Comparison of ENCODE assay signal across 11 cellular contexts in genomic region chr2:136376211-136376610, GRCh38.
DNase-seq lines count a peak whose midpoint lies in the region; FAIRE-seq and TF ChIP-seq lines count a peak whose summit lies in the region.
"Had no signal": no experiment of that assay in that cellular context is flagged by ENCODE, and none has a peak within 500 bp of the region (broad histone marks: within the 10 kb centered on the region; RNA-seq: fewer than 3 reads in every experiment).

No MANE protein-coding gene starts in this region.

- peak overlapping the region in 5 of 11 experiments; percentile 44 to 57 (median 48); a peak in 9 of 22 replicates for H3K9ac ChIP-seq in BLaER1 treated with 17β-estradiol and CSF1 and Interleukin-3, amounts not matched to agents 10 nM and 100 nM
- no peak overlapping the region for H3K9ac ChIP-seq in keratinocyte (ENCODE audit: control insufficient read depth, extremely low read depth, insufficient read depth, low read length)

- no peaks in the 10 kb centered on the region for H3K36me3 Mint-ChIP-seq in activated CD4-positive, alpha-beta memory T cell treated with anti-CD3 and anti-CD28 coated beads for 36 hours

- H3K4me2 ChIP-seq in BLaER1 treated with 17β-estradiol and CSF1 and Interleukin-3, amounts not matched to agents 10 nM and 100 nM = peak overlapping the region; percentile 46 to 82 (median 71)
- no peak overlapping the region for H3K4me2 ChIP-seq in keratinocyte (ENCODE audit: control insufficient read depth, extremely low read depth, insufficient read depth, low read depth, low read length)

- no peaks in the 10 kb centered on the region for H3K79me2 ChIP-seq in keratinocyte (ENCODE audit: control insufficient read depth, insufficient read depth, low read length)

- dilution Hi-C loops in keratinocyte (cut with MboI; ENCODE audit: extremely low pct_ligation_motif_present, low sequenced_read_pairs) = no loop called here

- no peaks in the 10 kb centered on the region for H3K9me3 Mint-ChIP-seq in activated CD4-positive, alpha-beta memory T cell treated with anti-CD3 and anti-CD28 coated beads for 36 hours

- H3K27ac ChIP-seq in BLaER1 treated with 17β-estradiol and CSF1 and Interleukin-3, amounts not matched to agents 10 nM and 100 nM = peak overlapping the region in 9 of 11 experiments; percentile 52 to 95 (median 58); a peak in 18 of 22 replicates
- H3K27ac ChIP-seq in keratinocyte (ENCODE audit: control insufficient read depth, insufficient read depth, low read length) = no peak overlapping the region
- no peak overlapping the region for H3K27ac ChIP-seq in small intestine (ENCODE audit: low read depth in 1 of 2, low read length in 1 of 2)
- H3K27ac ChIP-seq: right atrium auricular region had no signal

- H4K20me1 ChIP-seq in BLaER1 treated with 17β-estradiol and CSF1 and Interleukin-3, amounts not matched to agents 10 nM and 100 nM = no peaks in the 10 kb centered on the region
- no peaks in the 10 kb centered on the region for H4K20me1 ChIP-seq in keratinocyte (ENCODE audit: control insufficient read depth, extremely low read depth, insufficient read depth, low read length)

- H3K27me3 Mint-ChIP-seq in activated CD4-positive, alpha-beta memory T cell treated with anti-CD3 and anti-CD28 coated beads for 36 hours = no peaks in the 10 kb centered on the region

- TF ChIP-seq CTCF in keratinocyte (optimal IDR thresholded peaks at IDR 0.05 in 1 of 3, IDR thresholded peaks at IDR 0.05 in 1 of 3, conservative IDR thresholded peaks at IDR 0.05 in 1 of 3; ENCODE audit: extremely low read depth in 1 of 3, insufficient read depth in 2 of 3, low read length in 3 of 3) (no peak), GM20000 (IDR thresholded peaks at IDR 0.05; ENCODE audit: extremely low read depth, missing control alignments) (no peak)

- no peaks in the 10 kb centered on the region for H3K36me3 ChIP-seq in BLaER1 treated with 17β-estradiol and CSF1 and Interleukin-3, amounts not matched to agents 10 nM and 100 nM
- H3K36me3 ChIP-seq in keratinocyte (ENCODE audit: control insufficient read depth in 2 of 2, extremely low read depth in 1 of 2, insufficient read depth in 2 of 2, low read length in 2 of 2) (no peaks in the 10 kb centered on the region), small intestine (ENCODE audit: control insufficient read depth in 2 of 2, insufficient read depth in 2 of 2, low read length in 2 of 2) (no peaks in the 10 kb centered on the region)
- H3K36me3 ChIP-seq: right atrium auricular region had no signal

- CTCF ChIA-PET in activated CD4-positive, alpha-beta memory T cell treated with anti-CD3 and anti-CD28 coated beads for 36 hours (lab: Charles Lee) = interaction anchor here (0.6 to 3.4 kb wide), 15 partner anchors 7 to 579 kb away, joined by 3 to 35 read pairs (median 3); partner anchors contain the start of gene MCM6

- no peak overlapping the region for H3K4me3 Mint-ChIP-seq in activated CD4-positive, alpha-beta memory T cell treated with anti-CD3 and anti-CD28 coated beads for 36 hours

- H3K9me1 ChIP-seq in keratinocyte (ENCODE audit: control insufficient read depth, extremely low read depth, insufficient read depth, low read length) = no peaks in the 10 kb centered on the region

- no peaks in the 10 kb centered on the region for H3K27me3 ChIP-seq in BLaER1 treated with 17β-estradiol and CSF1 and Interleukin-3, amounts not matched to agents 10 nM and 100 nM
- H3K27me3 ChIP-seq in keratinocyte (ENCODE audit: control insufficient read depth, extremely low read depth, insufficient read depth, low read length) (no peaks in the 10 kb centered on the region), small intestine (ENCODE audit: control insufficient read depth in 2 of 2, insufficient read depth in 2 of 2, low read length in 2 of 2) (no peaks in the 10 kb centered on the region)
- H3K27me3 ChIP-seq: right atrium auricular region had no signal

- peaks cover 0 to 8% (median 0%) of the 10 kb centered on the region in 11 experiments; a peak in 2 of 22 replicates for H3K9me3 ChIP-seq in BLaER1 treated with 17β-estradiol and CSF1 and Interleukin-3, amounts not matched to agents 10 nM and 100 nM (replicated peaks in 1 of 11)
- no peaks in the 10 kb centered on the region for H3K9me3 ChIP-seq in keratinocyte (ENCODE audit: control insufficient read depth, low read depth, low read length)
- H3K9me3 ChIP-seq in small intestine (ENCODE audit: control insufficient read depth, low read depth) = no peaks in the 10 kb centered on the region
- H3K9me3 ChIP-seq: right atrium auricular region had no signal

- no peak overlapping the region for H2AFZ ChIP-seq in keratinocyte (ENCODE audit: control insufficient read depth, low read length)

- H3K4me1 Mint-ChIP-seq in activated CD4-positive, alpha-beta memory T cell treated with anti-CD3 and anti-CD28 coated beads for 36 hours (ENCODE audit: low read depth) = peaks cover 60% of the 10 kb centered on the region

- POLR2A ChIA-PET in activated CD4-positive, alpha-beta memory T cell treated with anti-CD3 and anti-CD28 coated beads for 36 hours (lab: Charles Lee) = interaction anchor here (0.6 to 1.9 kb wide), 11 partner anchors 13 to 503 kb away, joined by 3 to 6 read pairs (median 3); no protein-coding TSS in a partner anchor

- intact Hi-C loops in activated CD4-positive, alpha-beta memory T cell treated with anti-CD3 and anti-CD28 coated beads for 36 hours (cut with micrococcal nuclease) = no loop called here

- H3K4me1 ChIP-seq in BLaER1 treated with 17β-estradiol and CSF1 and Interleukin-3, amounts not matched to agents 10 nM and 100 nM = peaks cover 36 to 66% (median 59%) of the 10 kb centered on the region in 10 experiments
- peaks cover 9% of the 10 kb centered on the region for H3K4me1 ChIP-seq in keratinocyte (ENCODE audit: control insufficient read depth, extremely low read depth, insufficient read depth, low read length)
- no peaks in the 10 kb centered on the region for H3K4me1 ChIP-seq in small intestine (ENCODE audit: control insufficient read depth in 2 of 2, insufficient read depth in 1 of 2, low read depth in 1 of 2, low read length in 1 of 2)
- H3K4me1 ChIP-seq: right atrium auricular region had no signal

- peak overlapping the region; percentile 90 for H3K27ac Mint-ChIP-seq in activated CD4-positive, alpha-beta memory T cell treated with anti-CD3 and anti-CD28 coated beads for 36 hours

- H3K4me3 ChIP-seq in BLaER1 treated with 17β-estradiol and CSF1 and Interleukin-3, amounts not matched to agents 10 nM and 100 nM = no peak overlapping the region; a peak in 1 of 20 replicates
- H3K4me3 ChIP-seq in keratinocyte (ENCODE audit: control insufficient read depth in 2 of 3, extremely low read depth in 1 of 3, insufficient read depth in 2 of 3, low read depth in 1 of 3, low read length in 3 of 3) (no peak overlapping the region), small intestine (ENCODE audit: low read depth in 1 of 2, low read length in 2 of 2) (no peak overlapping the region)
- H3K4me3 ChIP-seq: right atrium auricular region had no signal

- peak; percentile 61 for DNase-seq in DMS79 treated with DMSO at 0.1 percent for 48 hours (lab: John Stamatoyannopoulos, UW)
- DNase-seq in activated CD4-positive, alpha-beta memory T cell treated with anti-CD3 and anti-CD28 coated beads for 36 hours = peak; percentile 60
- no peak for DNase-seq in keratinocyte (ENCODE audit: low read depth, low spot score)
- DNase-seq in GM20000 (ENCODE audit: low spot score) = no peak
- no peak for DNase-seq in stimulated activated CD4-positive, alpha-beta T cell treated with anti-CD3 and anti-CD28 coated beads, Interleukin-4, amount 100 ng/mL, for 1 hour
- DNase-seq in small intestine = no peak
- DNase-seq: NCI-H226 had no signal

- FAIRE-seq in keratinocyte (lab: Jason Lieb, UNC) = peak; percentile 23
- FAIRE-seq in small intestine (lab: Jason Lieb, UNC) = no peak
- FAIRE-seq: frontal cortex, islet of Langerhans had no signal

- WGBS in small intestine, 3 donors = 76 to 90% (median 80%) methylated on average over 6 of the region's 6 CpGs

Comparison
In these comparisons a context has a peak if more than half of its experiments do, and no peak if none do; other contexts are left out.
1. H3K27ac ChIP-seq: peak in BLaER1 treated with 17β-estradiol and CSF1 and Interleukin-3, amounts not matched to agents 10 nM and 100 nM (9 of 11); none in keratinocyte (single experiment) and small intestine (0 of 2).
2. DNase-seq: peak in DMS79 treated with DMSO at 0.1 percent for 48 hours (single experiment) and activated CD4-positive, alpha-beta memory T cell treated with anti-CD3 and anti-CD28 coated beads for 36 hours (single experiment); none in keratinocyte (single experiment), GM20000 (single experiment), stimulated activated CD4-positive, alpha-beta T cell treated with anti-CD3 and anti-CD28 coated beads, Interleukin-4, amount 100 ng/mL, for 1 hour (single experiment) and small intestine (single experiment).